Comparison of ENCODE assay signal across 8 cellular contexts in genomic region chr19:35612559-35613321, GRCh38. TPM values are rescaled to one million over a fixed set of nuclear protein-coding genes. Genes with fewer than 3 reads are reported as not detected.
DNase-seq lines count a peak whose midpoint lies in the region; ATAC-seq and TF ChIP-seq lines count a peak whose summit lies in the region.

A gene with protein sequence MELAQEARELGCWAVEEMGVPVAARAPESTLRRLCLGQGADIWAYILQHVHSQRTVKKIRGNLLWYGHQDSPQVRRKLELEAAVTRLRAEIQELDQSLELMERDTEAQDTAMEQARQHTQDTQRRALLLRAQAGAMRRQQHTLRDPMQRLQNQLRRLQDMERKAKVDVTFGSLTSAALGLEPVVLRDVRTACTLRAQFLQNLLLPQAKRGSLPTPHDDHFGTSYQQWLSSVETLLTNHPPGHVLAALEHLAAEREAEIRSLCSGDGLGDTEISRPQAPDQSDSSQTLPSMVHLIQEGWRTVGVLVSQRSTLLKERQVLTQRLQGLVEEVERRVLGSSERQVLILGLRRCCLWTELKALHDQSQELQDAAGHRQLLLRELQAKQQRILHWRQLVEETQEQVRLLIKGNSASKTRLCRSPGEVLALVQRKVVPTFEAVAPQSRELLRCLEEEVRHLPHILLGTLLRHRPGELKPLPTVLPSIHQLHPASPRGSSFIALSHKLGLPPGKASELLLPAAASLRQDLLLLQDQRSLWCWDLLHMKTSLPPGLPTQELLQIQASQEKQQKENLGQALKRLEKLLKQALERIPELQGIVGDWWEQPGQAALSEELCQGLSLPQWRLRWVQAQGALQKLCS (plus strand): TSS chr19:35612735. CDS start chr19:35612795, 60 bp downstream.

- 0% methylated on average over 22 of the region's 47 CpGs for WGBS in suprapubic skin

- peak in 1 of 2 donors; percentile 30 for TF ChIP-seq POLR2A in suprapubic skin (IDR thresholded peaks at IDR 0.05)

- TF ChIP-seq CTCF in suprapubic skin (IDR thresholded peaks at IDR 0.05), result no peak

- no peaks in the 10 kb centered on the region for H3K27me3 ChIP-seq in suprapubic skin

- peaks cover 28% of the 10 kb centered on the region for H3K36me3 ChIP-seq in suprapubic skin

- peak within 1 kb of the TSS; percentile 3 for H3K27ac ChIP-seq in suprapubic skin

- H3K9me3 ChIP-seq in suprapubic skin, result peaks cover 6% of the 10 kb centered on the region

- ATAC-seq in HG02571 (IDR thresholded peaks at IDR 0.05; ENCODE audit: unreplicated experiment) (peak; percentile 55), SK-N-SH treated with all-trans-retinoic acid at 6 μM for 48 hours (peak; percentile 98)

- DNase-seq in GM04504 (ENCODE audit: low read depth) (peak; percentile 76), NCI-H1092 treated with DMSO at 0.1 percent for 48 hours (lab: John Stamatoyannopoulos, UW) (peak; percentile 74), germinal center (ENCODE audit: low spot score) (peak; percentile 94), nucleus accumbens (lab: John Stamatoyannopoulos, UW) (peak; percentile 30 to 95 (median 83)), suprapubic skin (ENCODE audit: low spot score in 2 of 2) (peak; percentile 95 to 97)
- DNase-seq in activated naive CD4-positive, alpha-beta T cell treated with anti-CD3 and anti-CD28 coated beads, Interleukin-2, amount 50 U/mL, for 16 hours, result peak; percentile 93

- no peak for TF ChIP-seq EP300 in suprapubic skin (IDR thresholded peaks at IDR 0.05)

- H3K4me1 ChIP-seq in suprapubic skin, result peaks cover 12% of the 10 kb centered on the region

- peak within 1 kb of the TSS; percentile 76 for H3K4me3 ChIP-seq in suprapubic skin

TF ChIP-seq in SK-N-SH treated with all-trans-retinoic acid at 6 μM for 48 hours, 23 proteins besides CTCF, POLR2A, EP300 and RAD21:
- TF ChIP-seq ZFP30 (CRISPR knock-in tag; IDR thresholded peaks at IDR 0.05), result peak; percentile 65
- peak; percentile 38; the same call in 1 of the 2 replicates for TF ChIP-seq CREB5 (CRISPR knock-in tag; IDR thresholded peaks at IDR 0.05; ENCODE audit: low read depth)
- no peak for TF ChIP-seq BACH2 (CRISPR knock-in tag; IDR thresholded peaks at IDR 0.05; ENCODE audit: borderline replicate concordance)
- TF ChIP-seq ARNTL (CRISPR knock-in tag; IDR thresholded peaks at IDR 0.05; ENCODE audit: borderline replicate concordance, low read depth), result 0 out of 2 replicates have a peak, but pooled peaks have one; percentile 25
- TF ChIP-seq CSDC2 (CRISPR knock-in tag; IDR thresholded peaks at IDR 0.05), result peak; percentile 80
- TF ChIP-seq ZNF8 (CRISPR knock-in tag; IDR thresholded peaks at IDR 0.05), result no peak
- TF ChIP-seq, protein P1, sequence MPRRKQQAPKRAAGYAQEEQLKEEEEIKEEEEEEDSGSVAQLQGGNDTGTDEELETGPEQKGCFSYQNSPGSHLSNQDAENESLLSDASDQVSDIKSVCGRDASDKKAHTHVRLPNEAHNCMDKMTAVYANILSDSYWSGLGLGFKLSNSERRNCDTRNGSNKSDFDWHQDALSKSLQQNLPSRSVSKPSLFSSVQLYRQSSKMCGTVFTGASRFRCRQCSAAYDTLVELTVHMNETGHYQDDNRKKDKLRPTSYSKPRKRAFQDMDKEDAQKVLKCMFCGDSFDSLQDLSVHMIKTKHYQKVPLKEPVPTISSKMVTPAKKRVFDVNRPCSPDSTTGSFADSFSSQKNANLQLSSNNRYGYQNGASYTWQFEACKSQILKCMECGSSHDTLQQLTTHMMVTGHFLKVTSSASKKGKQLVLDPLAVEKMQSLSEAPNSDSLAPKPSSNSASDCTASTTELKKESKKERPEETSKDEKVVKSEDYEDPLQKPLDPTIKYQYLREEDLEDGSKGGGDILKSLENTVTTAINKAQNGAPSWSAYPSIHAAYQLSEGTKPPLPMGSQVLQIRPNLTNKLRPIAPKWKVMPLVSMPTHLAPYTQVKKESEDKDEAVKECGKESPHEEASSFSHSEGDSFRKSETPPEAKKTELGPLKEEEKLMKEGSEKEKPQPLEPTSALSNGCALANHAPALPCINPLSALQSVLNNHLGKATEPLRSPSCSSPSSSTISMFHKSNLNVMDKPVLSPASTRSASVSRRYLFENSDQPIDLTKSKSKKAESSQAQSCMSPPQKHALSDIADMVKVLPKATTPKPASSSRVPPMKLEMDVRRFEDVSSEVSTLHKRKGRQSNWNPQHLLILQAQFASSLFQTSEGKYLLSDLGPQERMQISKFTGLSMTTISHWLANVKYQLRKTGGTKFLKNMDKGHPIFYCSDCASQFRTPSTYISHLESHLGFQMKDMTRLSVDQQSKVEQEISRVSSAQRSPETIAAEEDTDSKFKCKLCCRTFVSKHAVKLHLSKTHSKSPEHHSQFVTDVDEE (CRISPR knock-in tag; IDR thresholded peaks at IDR 0.05), result peak; percentile 59; the same call in 1 of the 2 replicates
- no peak for TF ChIP-seq TOX (CRISPR knock-in tag; IDR thresholded peaks at IDR 0.05; ENCODE audit: borderline replicate concordance)
- peak; percentile 61; the same call in 1 of the 2 replicates for TF ChIP-seq ZFP3 (CRISPR knock-in tag; IDR thresholded peaks at IDR 0.05)
- TF ChIP-seq PPARA (CRISPR knock-in tag; IDR thresholded peaks at IDR 0.05; ENCODE audit: borderline replicate concordance), result peak; percentile 90
- TF ChIP-seq, protein P2, sequence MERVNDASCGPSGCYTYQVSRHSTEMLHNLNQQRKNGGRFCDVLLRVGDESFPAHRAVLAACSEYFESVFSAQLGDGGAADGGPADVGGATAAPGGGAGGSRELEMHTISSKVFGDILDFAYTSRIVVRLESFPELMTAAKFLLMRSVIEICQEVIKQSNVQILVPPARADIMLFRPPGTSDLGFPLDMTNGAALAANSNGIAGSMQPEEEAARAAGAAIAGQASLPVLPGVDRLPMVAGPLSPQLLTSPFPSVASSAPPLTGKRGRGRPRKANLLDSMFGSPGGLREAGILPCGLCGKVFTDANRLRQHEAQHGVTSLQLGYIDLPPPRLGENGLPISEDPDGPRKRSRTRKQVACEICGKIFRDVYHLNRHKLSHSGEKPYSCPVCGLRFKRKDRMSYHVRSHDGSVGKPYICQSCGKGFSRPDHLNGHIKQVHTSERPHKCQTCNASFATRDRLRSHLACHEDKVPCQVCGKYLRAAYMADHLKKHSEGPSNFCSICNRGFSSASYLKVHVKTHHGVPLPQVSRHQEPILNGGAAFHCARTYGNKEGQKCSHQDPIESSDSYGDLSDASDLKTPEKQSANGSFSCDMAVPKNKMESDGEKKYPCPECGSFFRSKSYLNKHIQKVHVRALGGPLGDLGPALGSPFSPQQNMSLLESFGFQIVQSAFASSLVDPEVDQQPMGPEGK (CRISPR knock-in tag; IDR thresholded peaks at IDR 0.05; ENCODE audit: borderline replicate concordance), result no peak
- peak; percentile 92 for TF ChIP-seq ZNF565 (CRISPR knock-in tag; conservative IDR thresholded peaks at IDR 0.05; ENCODE audit: low read depth)
- TF ChIP-seq ISL1 (CRISPR knock-in tag; IDR thresholded peaks at IDR 0.05), result no peak
- TF ChIP-seq ZNF70 (CRISPR knock-in tag; IDR thresholded peaks at IDR 0.05), result no peak
- TF ChIP-seq OSR1 (CRISPR knock-in tag; IDR thresholded peaks at IDR 0.05), result no peak
- TF ChIP-seq SNAI2 (CRISPR knock-in tag; IDR thresholded peaks at IDR 0.05), result peak; percentile 83; the same call in 1 of the 2 replicates
- TF ChIP-seq, protein P3, sequence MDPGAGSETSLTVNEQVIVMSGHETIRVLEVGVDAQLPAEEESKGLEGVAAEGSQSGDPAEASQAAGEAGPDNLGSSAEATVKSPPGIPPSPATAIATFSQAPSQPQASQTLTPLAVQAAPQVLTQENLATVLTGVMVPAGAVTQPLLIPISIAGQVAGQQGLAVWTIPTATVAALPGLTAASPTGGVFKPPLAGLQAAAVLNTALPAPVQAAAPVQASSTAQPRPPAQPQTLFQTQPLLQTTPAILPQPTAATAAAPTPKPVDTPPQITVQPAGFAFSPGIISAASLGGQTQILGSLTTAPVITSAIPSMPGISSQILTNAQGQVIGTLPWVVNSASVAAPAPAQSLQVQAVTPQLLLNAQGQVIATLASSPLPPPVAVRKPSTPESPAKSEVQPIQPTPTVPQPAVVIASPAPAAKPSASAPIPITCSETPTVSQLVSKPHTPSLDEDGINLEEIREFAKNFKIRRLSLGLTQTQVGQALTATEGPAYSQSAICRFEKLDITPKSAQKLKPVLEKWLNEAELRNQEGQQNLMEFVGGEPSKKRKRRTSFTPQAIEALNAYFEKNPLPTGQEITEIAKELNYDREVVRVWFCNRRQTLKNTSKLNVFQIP (CRISPR knock-in tag; IDR thresholded peaks at IDR 0.05; ENCODE audit: borderline replicate concordance, low read depth), result no peak

RNA-seq across cellular contexts. Expression of the gene that starts here (rescaled TPM):
- 10 to 100 TPM; 14.9 to 18.4 (median 16.4) TPM for total RNA-seq in suprapubic skin

Comparison
In these comparisons a context has a peak if more than half of its experiments do, and no peak if none do; other contexts are left out.
1. Peak in every context shown above with its lines: DNase-seq, ATAC-seq, H3K4me3 ChIP-seq and H3K27ac ChIP-seq.